In genomic region chr19:35043906-35044305, GRCh38 we compare ENCODE assay signal across 20 cellular contexts. TPM values are rescaled to one million over a fixed set of nuclear protein-coding genes. Genes with fewer than 3 reads are reported as not detected.
DNase-seq lines count a peak whose midpoint lies in the region; ATAC-seq and TF ChIP-seq lines count a peak whose summit lies in the region.
"Had no signal": no experiment of that assay in that cellular context is flagged by ENCODE, and none has a peak within 500 bp of the region (broad histone marks: within the 10 kb centered on the region; RNA-seq: fewer than 3 reads in every experiment).

No MANE protein-coding gene starts in this region.

- H3K36me3 Mint-ChIP-seq in stimulated activated naive B cell treated with anti-CD40 and anti-IgM and Interleukin-4, amounts not matched to agents 10 μg/mL and 1 μg/mL and 100 μg/mL, for 72 hours = no peaks in the 10 kb centered on the region
- H3K36me3 Mint-ChIP-seq: activated CD8-positive, alpha-beta memory T cell treated with anti-CD3 and anti-CD28 coated beads, Interleukin-2, amount 10 ng/mL, durations not matched to agents 7 days and 5 days; memory B cell; naive B cell had no signal

- peak overlapping the region; percentile 25 for H3K27ac Mint-ChIP-seq in stimulated activated naive B cell treated with anti-CD40 and anti-IgM and Interleukin-4, amounts not matched to agents 10 μg/mL and 1 μg/mL and 100 μg/mL, for 72 hours
- H3K27ac Mint-ChIP-seq: activated CD8-positive, alpha-beta memory T cell treated with anti-CD3 and anti-CD28 coated beads, Interleukin-2, amount 10 ng/mL, durations not matched to agents 7 days and 5 days; activated naive CD8-positive, alpha-beta T cell treated with anti-CD3 and anti-CD28 coated beads, Interleukin-2, amount 50 U/mL, for 24 hours; memory B cell; stimulated activated naive CD8-positive, alpha-beta T cell treated with anti-CD3 and anti-CD28 coated beads, Interleukin-15, Interleukin-2, amounts not matched to agents 100 ng/mL and 50 ng/mL, for 24 hours had no signal

- H3K27me3 Mint-ChIP-seq in stimulated activated naive B cell treated with anti-CD40 and anti-IgM and Interleukin-4, amounts not matched to agents 10 μg/mL and 1 μg/mL and 100 μg/mL, for 72 hours = peaks cover 25 to 35% of the 10 kb centered on the region in 2 donors

- peak; percentile 34 for TF ChIP-seq POLR2A in right lobe of liver (IDR thresholded peaks at IDR 0.05)

- ATAC-seq in right lobe of liver (no peak), GM19452 (IDR thresholded peaks at IDR 0.05; ENCODE audit: unreplicated experiment) (no peak), GM19397 (IDR thresholded peaks at IDR 0.05; ENCODE audit: unreplicated experiment) (no peak)
- no peak for ATAC-seq in stimulated activated naive B cell treated with anti-CD40 and anti-IgM and Interleukin-4, amounts not matched to agents 10 μg/mL and 1 μg/mL and 100 μg/mL, for 72 hours (replicated peaks)
- ATAC-seq: activated CD8-positive, alpha-beta memory T cell treated with anti-CD3 and anti-CD28 coated beads, Interleukin-2, amount 10 ng/mL, durations not matched to agents 7 days and 5 days; activated naive CD8-positive, alpha-beta T cell treated with anti-CD3 and anti-CD28 coated beads, Interleukin-2, amount 50 U/mL, for 24 hours had no signal

- peak overlapping the region; percentile 54 to 81 (median 81) for H3K4me3 ChIP-seq in right lobe of liver
- H3K4me3 ChIP-seq: breast epithelium, transverse colon had no signal

- no peak overlapping the region for H3K4me3 Mint-ChIP-seq in stimulated activated naive B cell treated with anti-CD40 and anti-IgM and Interleukin-4, amounts not matched to agents 10 μg/mL and 1 μg/mL and 100 μg/mL, for 72 hours
- H3K4me3 Mint-ChIP-seq: activated CD8-positive, alpha-beta memory T cell treated with anti-CD3 and anti-CD28 coated beads, Interleukin-2, amount 10 ng/mL, durations not matched to agents 7 days and 5 days; activated naive CD8-positive, alpha-beta T cell treated with anti-CD3 and anti-CD28 coated beads, Interleukin-2, amount 50 U/mL, for 24 hours; dendritic cell treated with granulocyte-macrophage colony-stimulating factor and Interleukin-4, amounts not matched to agents 40 ng/mL and 50 ng/mL, for 4 days; memory B cell; stimulated activated naive CD8-positive, alpha-beta T cell treated with anti-CD3 and anti-CD28 coated beads, Interleukin-15, Interleukin-2, amounts not matched to agents 100 ng/mL and 50 ng/mL, for 24 hours had no signal

- 53% methylated on average over 13 of the region's 14 CpGs for WGBS in right lobe of liver (ENCODE audit: insufficient coverage, low coverage, low lambda C conversion rate, missing lambda C conversion rate)

- peaks cover 0 to 62% (median 29%) of the 10 kb centered on the region in 4 donors for H3K4me1 ChIP-seq in right lobe of liver
- H3K4me1 ChIP-seq: foreskin keratinocyte had no signal

- no peaks in the 10 kb centered on the region for H3K36me3 ChIP-seq in right lobe of liver
- H3K36me3 ChIP-seq: breast epithelium, transverse colon had no signal

- no peaks in the 10 kb centered on the region for H3K9me3 Mint-ChIP-seq in stimulated activated naive B cell treated with anti-CD40 and anti-IgM and Interleukin-4, amounts not matched to agents 10 μg/mL and 1 μg/mL and 100 μg/mL, for 72 hours
- H3K9me3 Mint-ChIP-seq: activated naive CD8-positive, alpha-beta T cell treated with anti-CD3 and anti-CD28 coated beads, Interleukin-2, amount 50 U/mL, for 24 hours; dendritic cell treated with granulocyte-macrophage colony-stimulating factor and Interleukin-4, amounts not matched to agents 40 ng/mL and 50 ng/mL, for 4 days; memory B cell; naive B cell; stimulated activated naive CD8-positive, alpha-beta T cell treated with anti-CD3 and anti-CD28 coated beads, Interleukin-15, Interleukin-2, amounts not matched to agents 100 ng/mL and 50 ng/mL, for 24 hours had no signal

- peak; percentile 49 for DNase-seq in LHCN-M2 (ENCODE audit: low read depth)
- DNase-seq in cerebellar cortex (ENCODE audit: low spot score) = peak; percentile 33
- DNase-seq in right lobe of liver = no peak
- DNase-seq in stimulated activated naive B cell treated with anti-CD40 and anti-IgM and Interleukin-4, amounts not matched to agents 10 μg/mL and 1 μg/mL and 100 μg/mL, for 72 hours = no peak
- DNase-seq in activated CD4-positive, CD25-positive, alpha-beta regulatory T cell (lab: John Stamatoyannopoulos, UW) = no peak

- H3K9me3 ChIP-seq in right lobe of liver = no peaks in the 10 kb centered on the region
- H3K9me3 ChIP-seq: breast epithelium, Caco-2, SK-N-SH, transverse colon had no signal

- H3K27me3 ChIP-seq in right lobe of liver = no peaks in the 10 kb centered on the region
- H3K27me3 ChIP-seq: breast epithelium had no signal

- no peak for TF ChIP-seq CTCF in right lobe of liver (IDR thresholded peaks at IDR 0.05)

- intact Hi-C loops in right lobe of liver (cut with DNase I) = loop anchor here in 1 of 2 donors (5.0 kb wide), 1 partner anchor 93 kb away; the partner anchor contains the start of genes FXYD1 and LGI4

- peak overlapping the region in 2 of 3 donors; percentile 66 to 97 for H3K27ac ChIP-seq in right lobe of liver
- H3K27ac ChIP-seq: breast epithelium, foreskin keratinocyte, transverse colon had no signal

- H3K4me1 Mint-ChIP-seq in stimulated activated naive B cell treated with anti-CD40 and anti-IgM and Interleukin-4, amounts not matched to agents 10 μg/mL and 1 μg/mL and 100 μg/mL, for 72 hours = peaks cover 37 to 47% of the 10 kb centered on the region in 2 donors

RNA-seq across cellular contexts. Expression of gene HPN, which starts 2.4 kb away (rescaled TPM):
- total RNA-seq in LHCN-M2 (2014; rRNA removed) (0.11 TPM in 1 of 2 replicates, not detected in the other), right lobe of liver (100 to 1,000 TPM; 285 to 486 (median 374) TPM)
- polyA plus RNA-seq in LHCN-M2 (2012) = not detected
- total RNA-seq: activated CD8-positive, alpha-beta memory T cell treated with anti-CD3 and anti-CD28 coated beads, Interleukin-2, amount 10 ng/mL, durations not matched to agents 7 days and 5 days; foreskin keratinocyte; NCI-H460; RPMI7951 had no signal
- polyA plus RNA-seq: foreskin keratinocyte had no signal

RNA-seq across cellular contexts. Expression of gene SCN1B, which starts 13.6 kb away (rescaled TPM):
- total RNA-seq in LHCN-M2 (2014; rRNA removed) = 1.4 and 2.3 TPM in 2 replicates
- 3.5 TPM for polyA plus RNA-seq in LHCN-M2 (2012)
- 1 to 10 TPM; 2.6 to 4.9 (median 3.6) TPM for total RNA-seq in right lobe of liver

RNA-seq across cellular contexts. Expression of gene GRAMD1A, which starts 43.8 kb away (rescaled TPM):
- 22.5 and 24.1 TPM in 2 replicates for total RNA-seq in LHCN-M2 (2014; rRNA removed)
- polyA plus RNA-seq in LHCN-M2 (2012) = 30.1 TPM
- total RNA-seq in right lobe of liver = 10 to 100 TPM; 10.4 to 34.8 (median 15.4) TPM

Comparison
In these comparisons a context has a peak if more than half of its experiments do, and no peak if none do; other contexts are left out.
1. DNase-seq: peak in LHCN-M2 (single experiment) and cerebellar cortex (single experiment); none in right lobe of liver (0 of 3), stimulated activated naive B cell treated with anti-CD40 and anti-IgM and Interleukin-4, amounts not matched to agents 10 μg/mL and 1 μg/mL and 100 μg/mL, for 72 hours (single experiment) and activated CD4-positive, CD25-positive, alpha-beta regulatory T cell (0 of 4).
2. RNA of gene HPN, which starts 2.4 kb away (total RNA-seq): 285 to 486 TPM in right lobe of liver; 0.11 TPM in LHCN-M2; every median in the first group is over 100 times any median in the second.